Comparison of ENCODE assay signal across 16 cellular contexts in the genomic region with DNA sequence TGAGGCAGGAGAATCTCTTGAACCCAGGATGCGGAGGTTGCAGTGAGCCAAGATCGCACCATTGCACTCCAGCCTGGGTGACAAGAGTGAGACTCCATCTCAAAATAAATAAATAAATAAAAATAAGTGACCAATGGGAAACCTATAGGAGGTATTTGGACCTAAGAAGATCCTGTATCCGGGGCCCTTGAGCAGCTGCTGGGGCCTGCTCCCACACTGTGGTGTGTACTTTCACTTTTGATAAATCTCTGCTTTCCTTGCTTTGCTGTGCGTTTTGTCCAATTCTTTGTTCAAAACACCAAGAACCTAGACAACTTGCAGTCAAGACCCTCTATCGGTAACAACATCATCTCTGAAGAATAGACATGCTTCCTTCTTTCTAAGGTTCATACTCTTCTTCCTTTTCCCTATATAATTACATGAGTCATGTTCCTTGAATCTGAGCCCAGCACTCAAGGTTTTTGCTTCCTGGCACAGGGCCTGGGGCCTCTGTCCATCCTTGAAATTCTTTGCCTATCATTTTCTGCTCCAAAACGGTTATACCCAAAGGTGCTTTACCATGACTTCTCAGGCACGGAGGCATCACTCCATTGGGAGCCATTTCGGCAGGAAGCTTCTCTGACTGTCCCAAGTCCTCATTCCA. TPM values are rescaled to one million over a fixed set of nuclear protein-coding genes. Genes with fewer than 3 reads are reported as not detected.
A peak's percentile ranks its signal among the peaks of the same experiment; 100 is the strongest.
DNase-seq lines count a peak whose midpoint lies in the region; ATAC-seq lines count a peak whose summit lies in the region.
"Had no signal": no experiment of that assay in that cellular context is flagged by ENCODE, and none has a peak within 500 bp of the region (broad histone marks: within the 10 kb centered on the region; RNA-seq: fewer than 3 reads in every experiment).

No MANE protein-coding gene starts in this region.

- peaks cover 2% of the 10 kb centered on the region for H3K4me1 ChIP-seq in ACC112 (ENCODE audit: control insufficient read depth, insufficient read depth, low read length, unreplicated experiment)
- H3K4me1 ChIP-seq: Peyer's patch had no signal

- POLR2A ChIA-PET in activated CD4-positive, alpha-beta T cell treated with anti-CD3 and anti-CD28 coated beads for 36 hours (lab: Charles Lee) = no interaction called here

- H3K27me3 ChIP-seq in ACC112 (ENCODE audit: insufficient read depth, low read length) = no peaks in the 10 kb centered on the region
- H3K27me3 ChIP-seq: gastroesophageal sphincter, Peyer's patch had no signal

- H2AFZ ChIP-seq in ACC112 (ENCODE audit: low read length, unreplicated experiment) = no peak overlapping the region

- peak overlapping the region; percentile 37; the same call in 1 of the 2 replicates for H3K27ac ChIP-seq in ACC112 (ENCODE audit: low read depth, low read length)

- no peak overlapping the region for H3K27ac Mint-ChIP-seq in activated CD4-positive, alpha-beta T cell treated with anti-CD3 and anti-CD28 coated beads for 36 hours
- H3K27ac Mint-ChIP-seq: activated naive CD8-positive, alpha-beta T cell treated with anti-CD3 and anti-CD28 coated beads, Interleukin-2, amount 10 ng/mL, durations not matched to agents 7 days and 5 days; CD14-positive monocyte; stimulated activated naive CD8-positive, alpha-beta T cell treated with anti-CD3 and anti-CD28 coated beads, Interleukin-15, amount 100 ng/mL, for 72 hours had no signal

- no peaks in the 10 kb centered on the region for H3K36me3 Mint-ChIP-seq in activated CD4-positive, alpha-beta T cell treated with anti-CD3 and anti-CD28 coated beads for 36 hours (ENCODE audit: low read depth)
- H3K36me3 Mint-ChIP-seq: activated naive CD8-positive, alpha-beta T cell treated with anti-CD3 and anti-CD28 coated beads, Interleukin-2, amount 10 ng/mL, durations not matched to agents 7 days and 5 days; CD14-positive monocyte had no signal

- peaks cover 8% of the 10 kb centered on the region for H3K27me3 Mint-ChIP-seq in activated CD4-positive, alpha-beta T cell treated with anti-CD3 and anti-CD28 coated beads for 36 hours

- H3K9me3 Mint-ChIP-seq in activated CD4-positive, alpha-beta T cell treated with anti-CD3 and anti-CD28 coated beads for 36 hours (ENCODE audit: low read depth) = no peaks in the 10 kb centered on the region
- H3K9me3 Mint-ChIP-seq: activated naive CD8-positive, alpha-beta T cell treated with anti-CD3 and anti-CD28 coated beads, Interleukin-2, amount 10 ng/mL, durations not matched to agents 7 days and 5 days; stimulated activated naive CD8-positive, alpha-beta T cell treated with anti-CD3 and anti-CD28 coated beads, Interleukin-15, amount 100 ng/mL, for 72 hours had no signal

- peak; percentile 51 for DNase-seq in HS-5 (ENCODE audit: low read depth)
- DNase-seq in astrocyte of the hippocampus (ENCODE audit: low read depth, low spot score) = peak; percentile 80
- DNase-seq in kidney glomerular epithelial cell (lab: John Stamatoyannopoulos, UW) = peak; percentile 49
- no peak for DNase-seq in activated CD4-positive, alpha-beta T cell treated with anti-CD3 and anti-CD28 coated beads for 36 hours
- no peak for DNase-seq in NCI-H146 (lab: John Stamatoyannopoulos, UW)
- DNase-seq in hypothalamus (lab: John Stamatoyannopoulos, UW) = no peak
- DNase-seq: activated CD4-positive, alpha-beta T cell treated with anti-CD3 and anti-CD28 coated beads, Interleukin-2, amount 50 U/mL, for 1 hour; activated naive CD8-positive, alpha-beta T cell treated with anti-CD3 and anti-CD28 coated beads, Interleukin-2, amount 10 ng/mL, durations not matched to agents 7 days and 5 days; NCI-H1417 treated with DMSO at 0.1 percent for 48 hours; Peyer's patch; stimulated activated naive CD8-positive, alpha-beta T cell treated with anti-CD3 and anti-CD28 coated beads, Interleukin-15, amount 100 ng/mL, for 72 hours had no signal

- H3K4me3 Mint-ChIP-seq in activated CD4-positive, alpha-beta T cell treated with anti-CD3 and anti-CD28 coated beads for 36 hours = no peak overlapping the region
- H3K4me3 Mint-ChIP-seq: activated naive CD8-positive, alpha-beta T cell treated with anti-CD3 and anti-CD28 coated beads, Interleukin-2, amount 10 ng/mL, durations not matched to agents 7 days and 5 days; CD14-positive monocyte; stimulated activated naive CD8-positive, alpha-beta T cell treated with anti-CD3 and anti-CD28 coated beads, Interleukin-15, amount 100 ng/mL, for 72 hours had no signal

- ATAC-seq in activated CD4-positive, alpha-beta T cell treated with anti-CD3 and anti-CD28 coated beads for 36 hours = no peak
- ATAC-seq in GM19351 (IDR thresholded peaks at IDR 0.05; ENCODE audit: unreplicated experiment) = no peak
- ATAC-seq: gastroesophageal sphincter; GM12878; stimulated activated naive CD8-positive, alpha-beta T cell treated with anti-CD3 and anti-CD28 coated beads, Interleukin-15, amount 100 ng/mL, for 72 hours had no signal

- peak overlapping the region; percentile 36 for H3K4me3 ChIP-seq in ACC112 (ENCODE audit: low read depth, low read length)
- H3K4me3 ChIP-seq: gastroesophageal sphincter, GM12878, Peyer's patch had no signal

- H3K36me3 ChIP-seq in ACC112 (ENCODE audit: insufficient read depth, low read length) = no peaks in the 10 kb centered on the region
- H3K36me3 ChIP-seq: gastroesophageal sphincter, Peyer's patch had no signal

- H3K79me2 ChIP-seq in ACC112 (ENCODE audit: control insufficient read depth, insufficient read depth, low read length, unreplicated experiment) = no peaks in the 10 kb centered on the region

- CTCF ChIA-PET in activated CD4-positive, alpha-beta T cell treated with anti-CD3 and anti-CD28 coated beads for 36 hours (lab: Charles Lee) = no interaction called here

- H3K4me1 Mint-ChIP-seq in activated CD4-positive, alpha-beta T cell treated with anti-CD3 and anti-CD28 coated beads for 36 hours = no peaks in the 10 kb centered on the region
- H3K4me1 Mint-ChIP-seq: stimulated activated naive CD8-positive, alpha-beta T cell treated with anti-CD3 and anti-CD28 coated beads, Interleukin-15, amount 100 ng/mL, for 72 hours had no signal

- intact Hi-C loops in activated CD4-positive, alpha-beta T cell treated with anti-CD3 and anti-CD28 coated beads for 36 hours (cut with DNase I, micrococcal nuclease) = no loop called here

RNA-seq across cellular contexts. Expression of a gene that starts 14.2 kb away (rescaled TPM):
- not detected for total RNA-seq in activated CD4-positive, alpha-beta T cell treated with anti-CD3 and anti-CD28 coated beads for 36 hours
- total RNA-seq: GM12878, Peyer's patch had no signal

RNA-seq across cellular contexts. Expression of a gene that starts 28.4 kb away (rescaled TPM):
- total RNA-seq in activated CD4-positive, alpha-beta T cell treated with anti-CD3 and anti-CD28 coated beads for 36 hours = not detected

RNA-seq across cellular contexts. Expression of a gene that starts 29.6 kb away (rescaled TPM):
- total RNA-seq in activated CD4-positive, alpha-beta T cell treated with anti-CD3 and anti-CD28 coated beads for 36 hours = not detected
- total RNA-seq: activated naive CD8-positive, alpha-beta T cell treated with anti-CD3 and anti-CD28 coated beads, Interleukin-2, amount 10 ng/mL, durations not matched to agents 7 days and 5 days had no signal

RNA-seq across cellular contexts. Expression of a gene that starts 52.7 kb away (rescaled TPM):
- under 1 TPM; 0.07 to 0.14 TPM for total RNA-seq in activated CD4-positive, alpha-beta T cell treated with anti-CD3 and anti-CD28 coated beads for 36 hours
- total RNA-seq: GM12878 had no signal

Comparison
In these comparisons a context has a peak if more than half of its experiments do, and no peak if none do; other contexts are left out.
1. DNase-seq: peak in HS-5 (single experiment), astrocyte of the hippocampus (single experiment) and kidney glomerular epithelial cell (single experiment); none in activated CD4-positive, alpha-beta T cell treated with anti-CD3 and anti-CD28 coated beads for 36 hours (single experiment), NCI-H146 (single experiment) and hypothalamus (0 of 51).